8 cellular contexts compared by ENCODE assay signal in the genomic region with DNA sequence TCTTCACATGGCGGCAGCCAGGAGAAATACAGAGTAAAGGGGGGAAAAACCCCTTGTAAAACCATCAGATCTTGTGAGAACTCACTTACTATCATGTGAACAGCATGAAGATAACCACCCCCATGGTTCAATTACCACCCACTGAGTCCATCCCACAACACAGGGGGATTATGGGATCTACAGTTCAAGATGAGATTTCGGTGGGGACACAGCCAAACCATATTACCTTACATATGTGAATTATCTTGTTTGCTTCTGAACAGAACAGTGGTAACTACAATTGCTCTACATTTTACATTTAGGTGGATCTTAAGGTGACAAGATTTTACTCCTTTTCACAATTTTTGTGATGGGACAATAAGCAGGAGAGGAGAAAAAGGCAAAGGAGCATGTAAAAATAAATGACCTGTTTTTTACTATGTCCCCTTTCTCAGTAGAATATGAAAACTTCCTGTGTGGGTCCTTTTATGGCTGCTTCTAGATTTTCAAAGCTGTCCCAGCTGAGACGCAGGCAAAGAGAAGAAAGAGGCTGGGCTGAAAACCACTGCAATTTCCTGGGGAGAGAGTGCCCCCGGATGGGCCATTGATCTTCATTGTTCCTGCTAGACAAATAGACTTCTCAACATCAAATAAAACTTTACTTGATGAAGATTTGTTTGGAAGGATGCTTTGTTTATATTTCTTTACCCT. TPM values are rescaled to one million over a fixed set of nuclear protein-coding genes. Genes with fewer than 3 reads are reported as not detected.
DNase-seq lines count a peak whose midpoint lies in the region; TF ChIP-seq lines count a peak whose summit lies in the region.

No MANE protein-coding gene starts in this region.

- H3K9me3 Mint-ChIP-seq in activated T-cell treated with anti-CD3 and anti-CD28 coated beads, Interleukin-2, amount 50 U/mL, for 24 hours, result peaks cover 17% of the 10 kb centered on the region

- H3K9me3 ChIP-seq in ascending aorta, result no peaks in the 10 kb centered on the region

- intact Hi-C loops in ascending aorta (cut with DNase I), result no loop called here

- no peak overlapping the region for H3K4me3 ChIP-seq in ascending aorta

- H3K4me1 ChIP-seq in ascending aorta, result no peaks in the 10 kb centered on the region

- peaks cover 3% of the 10 kb centered on the region for H3K36me3 Mint-ChIP-seq in activated T-cell treated with anti-CD3 and anti-CD28 coated beads, Interleukin-2, amount 50 U/mL, for 24 hours (ENCODE audit: low read depth)

- no peaks in the 10 kb centered on the region for H3K27me3 ChIP-seq in ascending aorta

- H3K27ac ChIP-seq in ascending aorta, result no peak overlapping the region

- DNase-seq in stimulated activated CD4-positive, alpha-beta T cell treated with anti-CD3 and anti-CD28 coated beads, Interleukin-15, amount 100 ng/mL, for 1 hour (ENCODE audit: low read depth in 1 of 2, low spot score in 1 of 2), result peak; percentile 2 to 26
- DNase-seq in stimulated activated CD4-positive, alpha-beta T cell treated with anti-CD3 and anti-CD28 coated beads, Interleukin-12 subunit alpha, Interleukin-12 subunit beta, amount 100 ng/mL, for 4 hours, result no peak
- no peak for DNase-seq in activated T-cell treated with anti-CD3 and anti-CD28 coated beads, Interleukin-2, amount 50 U/mL, for 24 hours
- DNase-seq in iris pigment epithelial cell (ENCODE audit: low read depth), result peak; percentile 20
- no peak for DNase-seq in NCI-H510A (lab: John Stamatoyannopoulos, UW)
- no peak for DNase-seq in NK-92 (lab: John Stamatoyannopoulos, UW; ENCODE audit: unreplicated experiment)
- no peak for DNase-seq in ascending aorta (ENCODE audit: low spot score in 2 of 2)
- DNase-seq in SIG-M5 treated with dmso at 0.1 percent for 504 hours (lab: John Stamatoyannopoulos, UW; ENCODE audit: unreplicated experiment), result no peak

- no peak for TF ChIP-seq CTCF in ascending aorta (IDR thresholded peaks at IDR 0.05)

- H3K27ac Mint-ChIP-seq in activated T-cell treated with anti-CD3 and anti-CD28 coated beads, Interleukin-2, amount 50 U/mL, for 24 hours, result peak overlapping the region; percentile 74

- peaks cover 19% of the 10 kb centered on the region for H3K4me1 Mint-ChIP-seq in activated T-cell treated with anti-CD3 and anti-CD28 coated beads, Interleukin-2, amount 50 U/mL, for 24 hours (ENCODE audit: low read depth)

- H3K27me3 Mint-ChIP-seq in activated T-cell treated with anti-CD3 and anti-CD28 coated beads, Interleukin-2, amount 50 U/mL, for 24 hours, result no peaks in the 10 kb centered on the region

- H3K36me3 ChIP-seq in ascending aorta, result no peaks in the 10 kb centered on the region

- no peak overlapping the region for H3K4me3 Mint-ChIP-seq in activated T-cell treated with anti-CD3 and anti-CD28 coated beads, Interleukin-2, amount 50 U/mL, for 24 hours

RNA-seq across cellular contexts. Expression of a gene that starts 45.9 kb away (rescaled TPM):
- total RNA-seq in ascending aorta, result 7.1 TPM

Comparison
In these comparisons a context has a peak if more than half of its experiments do, and no peak if none do; other contexts are left out.
1. DNase-seq: peak in stimulated activated CD4-positive, alpha-beta T cell treated with anti-CD3 and anti-CD28 coated beads, Interleukin-15, amount 100 ng/mL, for 1 hour (2 of 2) and iris pigment epithelial cell (single experiment); none in stimulated activated CD4-positive, alpha-beta T cell treated with anti-CD3 and anti-CD28 coated beads, Interleukin-12 subunit alpha, Interleukin-12 subunit beta, amount 100 ng/mL, for 4 hours (single experiment), activated T-cell treated with anti-CD3 and anti-CD28 coated beads, Interleukin-2, amount 50 U/mL, for 24 hours (single experiment), NCI-H510A (single experiment), NK-92 (single experiment), ascending aorta (0 of 2) and SIG-M5 treated with dmso at 0.1 percent for 504 hours (single experiment).